Comparison of ENCODE assay signal across 1 cellular context in the genomic region with DNA sequence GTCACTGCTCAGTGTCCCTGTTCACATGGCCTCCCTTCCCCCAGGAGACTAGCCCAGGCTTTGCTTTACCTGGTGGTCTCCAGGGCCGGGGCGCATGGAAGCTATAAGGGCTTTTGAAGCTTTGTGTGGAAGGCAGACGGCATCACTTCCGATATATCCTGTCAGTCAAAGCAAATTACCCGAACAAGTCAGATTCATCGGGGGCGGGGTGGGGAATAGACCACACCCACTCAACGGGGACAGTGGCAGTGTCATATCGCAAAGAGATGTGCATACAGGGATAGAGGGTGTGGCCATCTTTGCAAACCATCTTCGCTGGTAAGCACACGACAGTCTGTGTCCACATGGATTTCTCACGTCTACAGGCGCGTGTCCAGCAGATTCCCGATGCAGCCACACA.
TF ChIP-seq lines count a peak whose summit lies in the region.

No MANE protein-coding gene starts in this region.

TF ChIP-seq in H1, 55 proteins besides CTCF, POLR2A, EP300 and RAD21 (continued from another document):
- TF ChIP-seq, protein P1, sequence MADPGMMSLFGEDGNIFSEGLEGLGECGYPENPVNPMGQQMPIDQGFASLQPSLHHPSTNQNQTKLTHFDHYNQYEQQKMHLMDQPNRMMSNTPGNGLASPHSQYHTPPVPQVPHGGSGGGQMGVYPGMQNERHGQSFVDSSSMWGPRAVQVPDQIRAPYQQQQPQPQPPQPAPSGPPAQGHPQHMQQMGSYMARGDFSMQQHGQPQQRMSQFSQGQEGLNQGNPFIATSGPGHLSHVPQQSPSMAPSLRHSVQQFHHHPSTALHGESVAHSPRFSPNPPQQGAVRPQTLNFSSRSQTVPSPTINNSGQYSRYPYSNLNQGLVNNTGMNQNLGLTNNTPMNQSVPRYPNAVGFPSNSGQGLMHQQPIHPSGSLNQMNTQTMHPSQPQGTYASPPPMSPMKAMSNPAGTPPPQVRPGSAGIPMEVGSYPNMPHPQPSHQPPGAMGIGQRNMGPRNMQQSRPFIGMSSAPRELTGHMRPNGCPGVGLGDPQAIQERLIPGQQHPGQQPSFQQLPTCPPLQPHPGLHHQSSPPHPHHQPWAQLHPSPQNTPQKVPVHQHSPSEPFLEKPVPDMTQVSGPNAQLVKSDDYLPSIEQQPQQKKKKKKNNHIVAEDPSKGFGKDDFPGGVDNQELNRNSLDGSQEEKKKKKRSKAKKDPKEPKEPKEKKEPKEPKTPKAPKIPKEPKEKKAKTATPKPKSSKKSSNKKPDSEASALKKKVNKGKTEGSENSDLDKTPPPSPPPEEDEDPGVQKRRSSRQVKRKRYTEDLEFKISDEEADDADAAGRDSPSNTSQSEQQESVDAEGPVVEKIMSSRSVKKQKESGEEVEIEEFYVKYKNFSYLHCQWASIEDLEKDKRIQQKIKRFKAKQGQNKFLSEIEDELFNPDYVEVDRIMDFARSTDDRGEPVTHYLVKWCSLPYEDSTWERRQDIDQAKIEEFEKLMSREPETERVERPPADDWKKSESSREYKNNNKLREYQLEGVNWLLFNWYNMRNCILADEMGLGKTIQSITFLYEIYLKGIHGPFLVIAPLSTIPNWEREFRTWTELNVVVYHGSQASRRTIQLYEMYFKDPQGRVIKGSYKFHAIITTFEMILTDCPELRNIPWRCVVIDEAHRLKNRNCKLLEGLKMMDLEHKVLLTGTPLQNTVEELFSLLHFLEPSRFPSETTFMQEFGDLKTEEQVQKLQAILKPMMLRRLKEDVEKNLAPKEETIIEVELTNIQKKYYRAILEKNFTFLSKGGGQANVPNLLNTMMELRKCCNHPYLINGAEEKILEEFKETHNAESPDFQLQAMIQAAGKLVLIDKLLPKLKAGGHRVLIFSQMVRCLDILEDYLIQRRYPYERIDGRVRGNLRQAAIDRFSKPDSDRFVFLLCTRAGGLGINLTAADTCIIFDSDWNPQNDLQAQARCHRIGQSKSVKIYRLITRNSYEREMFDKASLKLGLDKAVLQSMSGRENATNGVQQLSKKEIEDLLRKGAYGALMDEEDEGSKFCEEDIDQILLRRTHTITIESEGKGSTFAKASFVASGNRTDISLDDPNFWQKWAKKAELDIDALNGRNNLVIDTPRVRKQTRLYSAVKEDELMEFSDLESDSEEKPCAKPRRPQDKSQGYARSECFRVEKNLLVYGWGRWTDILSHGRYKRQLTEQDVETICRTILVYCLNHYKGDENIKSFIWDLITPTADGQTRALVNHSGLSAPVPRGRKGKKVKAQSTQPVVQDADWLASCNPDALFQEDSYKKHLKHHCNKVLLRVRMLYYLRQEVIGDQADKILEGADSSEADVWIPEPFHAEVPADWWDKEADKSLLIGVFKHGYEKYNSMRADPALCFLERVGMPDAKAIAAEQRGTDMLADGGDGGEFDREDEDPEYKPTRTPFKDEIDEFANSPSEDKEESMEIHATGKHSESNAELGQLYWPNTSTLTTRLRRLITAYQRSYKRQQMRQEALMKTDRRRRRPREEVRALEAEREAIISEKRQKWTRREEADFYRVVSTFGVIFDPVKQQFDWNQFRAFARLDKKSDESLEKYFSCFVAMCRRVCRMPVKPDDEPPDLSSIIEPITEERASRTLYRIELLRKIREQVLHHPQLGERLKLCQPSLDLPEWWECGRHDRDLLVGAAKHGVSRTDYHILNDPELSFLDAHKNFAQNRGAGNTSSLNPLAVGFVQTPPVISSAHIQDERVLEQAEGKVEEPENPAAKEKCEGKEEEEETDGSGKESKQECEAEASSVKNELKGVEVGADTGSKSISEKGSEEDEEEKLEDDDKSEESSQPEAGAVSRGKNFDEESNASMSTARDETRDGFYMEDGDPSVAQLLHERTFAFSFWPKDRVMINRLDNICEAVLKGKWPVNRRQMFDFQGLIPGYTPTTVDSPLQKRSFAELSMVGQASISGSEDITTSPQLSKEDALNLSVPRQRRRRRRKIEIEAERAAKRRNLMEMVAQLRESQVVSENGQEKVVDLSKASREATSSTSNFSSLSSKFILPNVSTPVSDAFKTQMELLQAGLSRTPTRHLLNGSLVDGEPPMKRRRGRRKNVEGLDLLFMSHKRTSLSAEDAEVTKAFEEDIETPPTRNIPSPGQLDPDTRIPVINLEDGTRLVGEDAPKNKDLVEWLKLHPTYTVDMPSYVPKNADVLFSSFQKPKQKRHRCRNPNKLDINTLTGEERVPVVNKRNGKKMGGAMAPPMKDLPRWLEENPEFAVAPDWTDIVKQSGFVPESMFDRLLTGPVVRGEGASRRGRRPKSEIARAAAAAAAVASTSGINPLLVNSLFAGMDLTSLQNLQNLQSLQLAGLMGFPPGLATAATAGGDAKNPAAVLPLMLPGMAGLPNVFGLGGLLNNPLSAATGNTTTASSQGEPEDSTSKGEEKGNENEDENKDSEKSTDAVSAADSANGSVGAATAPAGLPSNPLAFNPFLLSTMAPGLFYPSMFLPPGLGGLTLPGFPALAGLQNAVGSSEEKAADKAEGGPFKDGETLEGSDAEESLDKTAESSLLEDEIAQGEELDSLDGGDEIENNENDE (IDR thresholded peaks at IDR 0.05; ENCODE audit: insufficient replicate concordance, low read length), result no peak
- TF ChIP-seq, protein P2, sequence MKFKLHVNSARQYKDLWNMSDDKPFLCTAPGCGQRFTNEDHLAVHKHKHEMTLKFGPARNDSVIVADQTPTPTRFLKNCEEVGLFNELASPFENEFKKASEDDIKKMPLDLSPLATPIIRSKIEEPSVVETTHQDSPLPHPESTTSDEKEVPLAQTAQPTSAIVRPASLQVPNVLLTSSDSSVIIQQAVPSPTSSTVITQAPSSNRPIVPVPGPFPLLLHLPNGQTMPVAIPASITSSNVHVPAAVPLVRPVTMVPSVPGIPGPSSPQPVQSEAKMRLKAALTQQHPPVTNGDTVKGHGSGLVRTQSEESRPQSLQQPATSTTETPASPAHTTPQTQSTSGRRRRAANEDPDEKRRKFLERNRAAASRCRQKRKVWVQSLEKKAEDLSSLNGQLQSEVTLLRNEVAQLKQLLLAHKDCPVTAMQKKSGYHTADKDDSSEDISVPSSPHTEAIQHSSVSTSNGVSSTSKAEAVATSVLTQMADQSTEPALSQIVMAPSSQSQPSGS (IDR thresholded peaks at IDR 0.05; ENCODE audit: low read length), result no peak
- TF ChIP-seq KDM5A (IDR thresholded peaks at IDR 0.05; ENCODE audit: low read length), result no peak
- TF ChIP-seq BACH1 (IDR thresholded peaks at IDR 0.05; ENCODE audit: low read length), result no peak
- no peak for TF ChIP-seq HDAC2 (IDR thresholded peaks at IDR 0.05; ENCODE audit: borderline replicate concordance in 1 of 2, low read depth in 2 of 2, low read length in 2 of 2)
- TF ChIP-seq, protein P3, sequence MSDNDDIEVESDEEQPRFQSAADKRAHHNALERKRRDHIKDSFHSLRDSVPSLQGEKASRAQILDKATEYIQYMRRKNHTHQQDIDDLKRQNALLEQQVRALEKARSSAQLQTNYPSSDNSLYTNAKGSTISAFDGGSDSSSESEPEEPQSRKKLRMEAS (IDR thresholded peaks at IDR 0.05), result no peak
- TF ChIP-seq YY1 (IDR thresholded peaks at IDR 0.05; ENCODE audit: low read depth, low read length), result no peak
- no peak for TF ChIP-seq POLR2AphosphoS5 (IDR thresholded peaks at IDR 0.05; ENCODE audit: low read depth, low read length)
- no peak for TF ChIP-seq EGR1 (IDR thresholded peaks at IDR 0.05; ENCODE audit: borderline replicate concordance, low read depth, low read length)
- TF ChIP-seq SRF (IDR thresholded peaks at IDR 0.05; ENCODE audit: low read depth, low read length), result no peak
